ENCODE assay signal across 25 cellular contexts in the genomic region with DNA sequence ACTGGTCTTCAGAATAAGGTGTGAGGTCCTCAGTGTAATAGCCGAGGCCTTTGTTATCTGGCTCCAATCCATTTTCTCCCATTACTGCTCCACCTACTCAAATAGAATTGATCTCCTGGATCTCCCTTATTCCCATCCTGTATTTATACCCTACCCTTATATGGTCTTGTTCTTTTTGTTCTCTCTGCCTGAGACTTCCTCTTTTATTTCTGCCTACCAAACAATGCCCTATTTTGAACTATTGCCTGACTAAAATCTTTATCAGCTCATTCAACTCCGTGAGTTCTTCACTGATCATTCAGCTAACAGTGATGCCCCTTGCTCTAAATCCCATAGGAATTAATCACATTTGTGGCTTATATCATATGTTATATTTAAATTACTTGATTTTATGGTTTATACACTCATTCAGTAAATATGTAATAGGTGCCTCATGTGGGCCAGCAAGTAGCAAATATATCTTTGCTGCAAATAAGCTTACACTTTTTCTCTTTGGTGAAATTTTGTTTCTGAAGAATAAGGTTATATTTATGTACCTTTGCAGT.
A peak's percentile ranks its signal among the peaks of the same experiment; 100 is the strongest.
DNase-seq lines count a peak whose midpoint lies in the region; ATAC-seq and TF ChIP-seq lines count a peak whose summit lies in the region.
"Had no signal": no experiment of that assay in that cellular context is flagged by ENCODE, and none has a peak within 500 bp of the region (broad histone marks: within the 10 kb centered on the region; RNA-seq: fewer than 3 reads in every experiment).

No MANE protein-coding gene starts in this region.

- intact Hi-C loops in adrenal gland (cut with DNase I) (no loop called here), dorsolateral prefrontal cortex (cut with DNase I) (no loop called here)

- H3K4me1 ChIP-seq in RWPE2 (ENCODE audit: insufficient read depth, poor library complexity, severe bottlenecking) (peaks cover 5% of the 10 kb centered on the region), adrenal gland (replicated peaks in 1 of 2) (no peaks in the 10 kb centered on the region)
- H3K4me1 ChIP-seq: breast epithelium, esophagus muscularis mucosa had no signal

- H3K36me3 ChIP-seq in GM06990 (ENCODE audit: control insufficient read depth, insufficient read depth, low read length): no peaks in the 10 kb centered on the region
- H3K36me3 ChIP-seq in RWPE2 (ENCODE audit: low read depth): no peaks in the 10 kb centered on the region
- H3K36me3 ChIP-seq in adrenal gland (replicated peaks in 1 of 2): no peaks in the 10 kb centered on the region
- H3K36me3 ChIP-seq: breast epithelium, esophagus muscularis mucosa had no signal

- 75 to 85% (median 81%) methylated on average over 2 of the region's 2 CpGs for WGBS in adrenal gland, 4 donors

- in situ Hi-C loops in KBM-7 (cut with MboI; ENCODE audit: low pct_unique_long_range_greater_than_20kb, low sequenced_read_pairs): no loop called here

- TF ChIP-seq CTCF in GM06990 (IDR thresholded peaks at IDR 0.05; ENCODE audit: insufficient read depth, low read length, poor library complexity, severe bottlenecking): no peak
- no peak for TF ChIP-seq CTCF in RWPE2 (IDR thresholded peaks at IDR 0.05; ENCODE audit: poor library complexity, severe bottlenecking)
- no peak for TF ChIP-seq CTCF in adrenal gland (IDR thresholded peaks at IDR 0.05)
- TF ChIP-seq CTCF in dorsolateral prefrontal cortex (IDR thresholded peaks at IDR 0.05 in 54 of 56, conservative IDR thresholded peaks at IDR 0.05 in 2 of 56; ENCODE audit: low read depth in 1 of 56, partially characterized antibody in 56 of 56): no peak

- TF ChIP-seq POLR2A in adrenal gland (IDR thresholded peaks at IDR 0.05): no peak

- H3K4me3 ChIP-seq in GM06990 (replicated peaks; ENCODE audit: low read depth, low read length) (peak overlapping the region; percentile 52), RWPE2 (ENCODE audit: severe bottlenecking) (no peak overlapping the region), adrenal gland (no peak overlapping the region), dorsolateral prefrontal cortex (no peak overlapping the region)
- H3K4me3 ChIP-seq: breast epithelium, esophagus muscularis mucosa, hepatocyte, smooth muscle cell had no signal

- DNase-seq in GM06990 (ENCODE audit: extremely low read depth, insufficient read length): no peak
- DNase-seq in KBM-7: peak; percentile 43
- no peak for DNase-seq in RWPE2 (ENCODE audit: low spot score)
- DNase-seq in pons (ENCODE audit: low spot score): peak; percentile 67
- no peak for DNase-seq in adrenal gland
- no peak for DNase-seq in dorsolateral prefrontal cortex
- no peak for DNase-seq in activated CD4-positive, alpha-beta T cell treated with anti-CD3 and anti-CD28 coated beads for 4 hours
- DNase-seq: activated CD4-positive, alpha-beta T cell treated with anti-CD3 and anti-CD28 coated beads, Interleukin-2, amount 50 U/mL, for 1 hour; activated CD8-positive, alpha-beta memory T cell treated with anti-CD3 and anti-CD28 coated beads, Interleukin-2, amount 10 ng/mL, durations not matched to agents 7 days and 5 days; activated naive CD4-positive, alpha-beta T cell treated with anti-CD3 and anti-CD28 coated beads, Interleukin-2, amount 10 ng/mL, durations not matched to agents 7 days and 5 days; amygdala; effector memory CD8-positive, alpha-beta T cell; naive thymus-derived CD8-positive, alpha-beta T cell; NCI-H187; NCI-H69; retina; SIG-M5; stimulated activated CD4-positive, alpha-beta T cell treated with anti-CD3 and anti-CD28 coated beads, Interleukin-2, amount 100 ng/mL, for 48 hours; stimulated activated naive CD4-positive, alpha-beta T cell treated with Interleukin-2 at 50 U/mL for 16 hours had no signal

- no peak overlapping the region for H3K27ac ChIP-seq in RWPE2 (ENCODE audit: poor library complexity, severe bottlenecking)
- H3K27ac ChIP-seq in adrenal gland: no peak overlapping the region
- peak overlapping the region in 7 of 59 donors; percentile 9 to 58 (median 30) for H3K27ac ChIP-seq in dorsolateral prefrontal cortex
- H3K27ac ChIP-seq: breast epithelium, C4-2B, esophagus muscularis mucosa, hepatocyte, VCaP had no signal

- H3K9me3 ChIP-seq in RWPE2 (ENCODE audit: severe bottlenecking): no peaks in the 10 kb centered on the region
- peaks cover 0 to 6% (median 0%) of the 10 kb centered on the region in 3 donors for H3K9me3 ChIP-seq in adrenal gland (replicated peaks in 1 of 3)
- H3K9me3 ChIP-seq: breast epithelium, esophagus muscularis mucosa had no signal

- peak; percentile 73 for ATAC-seq in RWPE2 (ENCODE audit: low read depth)
- ATAC-seq: activated CD8-positive, alpha-beta memory T cell treated with anti-CD3 and anti-CD28 coated beads, Interleukin-2, amount 10 ng/mL, durations not matched to agents 7 days and 5 days; effector memory CD8-positive, alpha-beta T cell; naive thymus-derived CD8-positive, alpha-beta T cell had no signal

- H3K27me3 ChIP-seq in GM06990 (replicated peaks; ENCODE audit: control insufficient read depth, insufficient read depth, low read length) (no peaks in the 10 kb centered on the region), RWPE2 (ENCODE audit: insufficient read depth, poor library complexity, severe bottlenecking) (no peaks in the 10 kb centered on the region), adrenal gland (no peaks in the 10 kb centered on the region), dorsolateral prefrontal cortex (no peaks in the 10 kb centered on the region)
- H3K27me3 ChIP-seq: breast epithelium, esophagus muscularis mucosa, hepatocyte had no signal

Comparison
In these comparisons a context has a peak if more than half of its experiments do, and no peak if none do; other contexts are left out.
1. DNase-seq: peak in KBM-7 (single experiment) and pons (single experiment); none in GM06990 (single experiment), RWPE2 (single experiment), adrenal gland (0 of 7), dorsolateral prefrontal cortex (0 of 10) and activated CD4-positive, alpha-beta T cell treated with anti-CD3 and anti-CD28 coated beads for 4 hours (0 of 2).